In genomic region chr1:224089583-224089982, GRCh38 we compare ENCODE assay signal across 38 cellular contexts.
"Had no signal": no experiment of that assay in that cellular context is flagged by ENCODE, and none has a peak within 500 bp of the region (broad histone marks: within the 10 kb centered on the region; RNA-seq: fewer than 3 reads in every experiment).

No MANE protein-coding gene starts in this region.

- H3K4me1 ChIP-seq: ascending aorta had no signal

- H3K4me3 ChIP-seq: ascending aorta, cardiac muscle cell had no signal

- ATAC-seq: activated CD4-positive, alpha-beta T cell treated with anti-CD3 and anti-CD28 coated beads for 36 hours; activated CD4-positive, CD25-positive, alpha-beta regulatory T cell treated with anti-CD3 and anti-CD28 coated beads, Interleukin-2, amount 50 U/mL, for 24 hours; activated CD8-positive, alpha-beta memory T cell treated with anti-CD3 and anti-CD28 coated beads, Interleukin-2, amount 10 ng/mL, durations not matched to agents 7 days and 5 days; activated CD8-positive, alpha-beta T cell treated with anti-CD3 and anti-CD28 coated beads, Interleukin-2, amount 10 ng/mL, durations not matched to agents 7 days and 5 days; activated naive CD8-positive, alpha-beta T cell treated with anti-CD3 and anti-CD28 coated beads, Interleukin-2, amount 50 U/mL, for 24 hours; WTC11 had no signal

- H3K4me3 Mint-ChIP-seq: activated CD4-positive, alpha-beta memory T cell treated with anti-CD3 and anti-CD28 coated beads, Interleukin-2, amount 10 ng/mL, durations not matched to agents 7 days and 5 days; activated CD4-positive, alpha-beta T cell treated with anti-CD3 and anti-CD28 coated beads for 36 hours; activated CD4-positive, alpha-beta T cell treated with anti-CD3 and anti-CD28 coated beads, Interleukin-2, amount 10 ng/mL, durations not matched to agents 7 days and 5 days; activated CD8-positive, alpha-beta memory T cell treated with anti-CD3 and anti-CD28 coated beads, Interleukin-2, amount 10 ng/mL, durations not matched to agents 7 days and 5 days; activated CD8-positive, alpha-beta T cell treated with anti-CD3 and anti-CD28 coated beads, Interleukin-2, amount 10 ng/mL, durations not matched to agents 7 days and 5 days; activated naive CD4-positive, alpha-beta T cell treated with anti-CD3 and anti-CD28 coated beads, Interleukin-2, amount 10 ng/mL, durations not matched to agents 7 days and 5 days; activated naive CD4-positive, alpha-beta T cell treated with anti-CD3 and anti-CD28 coated beads, Interleukin-2, amount 50 U/mL, for 24 hours; activated naive CD8-positive, alpha-beta T cell; activated naive CD8-positive, alpha-beta T cell treated with anti-CD3 and anti-CD28 coated beads, Interleukin-2, amount 10 ng/mL, durations not matched to agents 7 days and 5 days; activated naive CD8-positive, alpha-beta T cell treated with anti-CD3 and anti-CD28 coated beads, Interleukin-2, amount 50 U/mL, for 24 hours; activated T-cell treated with anti-CD3 and anti-CD28 coated beads, Interleukin-2, amount 50 U/mL, for 24 hours; brain; central memory CD8-positive, alpha-beta T cell; T-helper 1 cell treated with Interleukin-12 subunit alpha and Interleukin-12 subunit beta and Interleukin-4 antibody, amounts not matched to agents 30 μg/mL and 1 μg/mL, for 36 hours; T-helper 2 cell treated with Interferon-gamma antibody and Interleukin-4, amounts not matched to agents 5 μg/mL and 100 μg/mL, for 36 hours; WTC11 had no signal

- H3K27ac Mint-ChIP-seq: activated CD4-positive, alpha-beta memory T cell treated with anti-CD3 and anti-CD28 coated beads, Interleukin-2, amount 10 ng/mL, durations not matched to agents 7 days and 5 days; activated CD4-positive, alpha-beta T cell treated with anti-CD3 and anti-CD28 coated beads for 36 hours; activated CD4-positive, alpha-beta T cell treated with anti-CD3 and anti-CD28 coated beads, Interleukin-2, amount 10 ng/mL, durations not matched to agents 7 days and 5 days; activated CD8-positive, alpha-beta memory T cell treated with anti-CD3 and anti-CD28 coated beads, Interleukin-2, amount 10 ng/mL, durations not matched to agents 7 days and 5 days; activated CD8-positive, alpha-beta T cell treated with anti-CD3 and anti-CD28 coated beads, Interleukin-2, amount 10 ng/mL, durations not matched to agents 7 days and 5 days; activated naive CD4-positive, alpha-beta T cell treated with anti-CD3 and anti-CD28 coated beads, Interleukin-2, amount 10 ng/mL, durations not matched to agents 7 days and 5 days; activated naive CD4-positive, alpha-beta T cell treated with anti-CD3 and anti-CD28 coated beads, Interleukin-2, amount 50 U/mL, for 24 hours; activated naive CD8-positive, alpha-beta T cell; activated naive CD8-positive, alpha-beta T cell treated with anti-CD3 and anti-CD28 coated beads, Interleukin-2, amount 10 ng/mL, durations not matched to agents 7 days and 5 days; activated naive CD8-positive, alpha-beta T cell treated with anti-CD3 and anti-CD28 coated beads, Interleukin-2, amount 50 U/mL, for 24 hours; activated T-cell treated with anti-CD3 and anti-CD28 coated beads, Interleukin-2, amount 50 U/mL, for 24 hours; activated T-helper 2 cell treated with anti-CD3 and anti-CD28 coated beads, Interferon-gamma antibody, Interleukin-2, Interleukin-4, amounts not matched to agents 10 μg/mL and 5 μg/mL and 100 μg/mL, durations not matched to agents 14 hours and 24 hours and 36 hours; brain; T-helper 1 cell treated with Interleukin-12 subunit alpha and Interleukin-12 subunit beta and Interleukin-4 antibody, amounts not matched to agents 30 μg/mL and 1 μg/mL, for 36 hours; T-helper 2 cell treated with Interferon-gamma antibody and Interleukin-4, amounts not matched to agents 5 μg/mL and 100 μg/mL, for 36 hours; WTC11 had no signal

- DNase-seq: activated CD4-positive, alpha-beta memory T cell treated with anti-CD3 and anti-CD28 coated beads, Interleukin-2, amount 10 ng/mL, durations not matched to agents 7 days and 5 days; activated CD4-positive, alpha-beta T cell treated with anti-CD3 and anti-CD28 coated beads for 1 hour; activated CD4-positive, alpha-beta T cell treated with anti-CD3 and anti-CD28 coated beads for 36 hours; activated CD4-positive, alpha-beta T cell treated with anti-CD3 and anti-CD28 coated beads for 48 hours; activated CD4-positive, alpha-beta T cell treated with anti-CD3 and anti-CD28 coated beads, Interleukin-2, amount 10 ng/mL, durations not matched to agents 7 days and 5 days; activated CD4-positive, alpha-beta T cell treated with anti-CD3 and anti-CD28 coated beads, Interleukin-2, amount 50 U/mL, for 48 hours; activated CD4-positive, CD25-positive, alpha-beta regulatory T cell; activated CD8-positive, alpha-beta memory T cell treated with anti-CD3 and anti-CD28 coated beads for 24 hours; activated CD8-positive, alpha-beta memory T cell treated with anti-CD3 and anti-CD28 coated beads, Interleukin-2, amount 10 ng/mL, durations not matched to agents 7 days and 5 days; activated CD8-positive, alpha-beta memory T cell treated with anti-CD3 and anti-CD28 coated beads, Interleukin-2, amount 50 U/mL, for 48 hours; activated CD8-positive, alpha-beta T cell treated with anti-CD3 and anti-CD28 coated beads, Interleukin-2, amount 10 ng/mL, durations not matched to agents 7 days and 5 days; activated effector memory CD4-positive, alpha-beta T cell treated with Interleukin-2 at 50 U/mL for 16 hours; activated gamma-delta T cell; activated naive CD4-positive, alpha-beta T cell treated with anti-CD3 and anti-CD28 coated beads, Interleukin-2, amount 10 ng/mL, durations not matched to agents 7 days and 5 days; activated naive CD4-positive, alpha-beta T cell treated with Interleukin-2 at 50 U/mL for 16 hours; activated naive CD8-positive, alpha-beta T cell treated with anti-CD3 and anti-CD28 coated beads, Interleukin-2, amount 10 ng/mL, durations not matched to agents 7 days and 5 days; activated naive CD8-positive, alpha-beta T cell treated with anti-CD3 and anti-CD28 coated beads, Interleukin-2, amount 50 U/mL, for 24 hours; activated T-cell treated with anti-CD3 and anti-CD28 coated beads, Interleukin-2, amount 50 U/mL, for 24 hours; activated T-cell treated with anti-CD3 and anti-CD28 coated beads, Interleukin-2, amount 50 U/mL, for 48 hours; amygdala; anterior cingulate cortex; caudate nucleus; cerebellar nuclear complex; T-helper 1 cell; T-helper 2 cell; T-helper 9 cell; WERI-Rb-1 had no signal

- H3K36me3 ChIP-seq: ascending aorta, cardiac muscle cell, WERI-Rb-1 had no signal

- H3K9me3 ChIP-seq: ascending aorta had no signal

- H3K4me1 Mint-ChIP-seq: activated CD4-positive, alpha-beta memory T cell treated with anti-CD3 and anti-CD28 coated beads, Interleukin-2, amount 10 ng/mL, durations not matched to agents 7 days and 5 days; activated CD4-positive, alpha-beta T cell treated with anti-CD3 and anti-CD28 coated beads for 36 hours; activated CD4-positive, alpha-beta T cell treated with anti-CD3 and anti-CD28 coated beads, Interleukin-2, amount 10 ng/mL, durations not matched to agents 7 days and 5 days; activated CD8-positive, alpha-beta memory T cell treated with anti-CD3 and anti-CD28 coated beads, Interleukin-2, amount 10 ng/mL, durations not matched to agents 7 days and 5 days; activated naive CD4-positive, alpha-beta T cell treated with anti-CD3 and anti-CD28 coated beads, Interleukin-2, amount 10 ng/mL, durations not matched to agents 7 days and 5 days; activated naive CD4-positive, alpha-beta T cell treated with anti-CD3 and anti-CD28 coated beads, Interleukin-2, amount 50 U/mL, for 24 hours; activated naive CD8-positive, alpha-beta T cell treated with anti-CD3 and anti-CD28 coated beads, Interleukin-2, amount 10 ng/mL, durations not matched to agents 7 days and 5 days; activated naive CD8-positive, alpha-beta T cell treated with anti-CD3 and anti-CD28 coated beads, Interleukin-2, amount 50 U/mL, for 24 hours; brain; central memory CD8-positive, alpha-beta T cell had no signal

- H3K36me3 Mint-ChIP-seq: activated CD8-positive, alpha-beta memory T cell treated with anti-CD3 and anti-CD28 coated beads, Interleukin-2, amount 10 ng/mL, durations not matched to agents 7 days and 5 days; activated naive CD4-positive, alpha-beta T cell treated with anti-CD3 and anti-CD28 coated beads, Interleukin-2, amount 10 ng/mL, durations not matched to agents 7 days and 5 days; activated naive CD4-positive, alpha-beta T cell treated with anti-CD3 and anti-CD28 coated beads, Interleukin-2, amount 50 U/mL, for 24 hours; activated naive CD8-positive, alpha-beta T cell treated with anti-CD3 and anti-CD28 coated beads, Interleukin-2, amount 10 ng/mL, durations not matched to agents 7 days and 5 days; brain; WTC11 had no signal

- H3K9me3 Mint-ChIP-seq: activated CD4-positive, alpha-beta memory T cell treated with anti-CD3 and anti-CD28 coated beads, Interleukin-2, amount 10 ng/mL, durations not matched to agents 7 days and 5 days; activated CD4-positive, alpha-beta T cell treated with anti-CD3 and anti-CD28 coated beads, Interleukin-2, amount 10 ng/mL, durations not matched to agents 7 days and 5 days; activated naive CD4-positive, alpha-beta T cell treated with anti-CD3 and anti-CD28 coated beads, Interleukin-2, amount 10 ng/mL, durations not matched to agents 7 days and 5 days; activated naive CD4-positive, alpha-beta T cell treated with anti-CD3 and anti-CD28 coated beads, Interleukin-2, amount 50 U/mL, for 24 hours; activated naive CD8-positive, alpha-beta T cell treated with anti-CD3 and anti-CD28 coated beads, Interleukin-2, amount 10 ng/mL, durations not matched to agents 7 days and 5 days; activated naive CD8-positive, alpha-beta T cell treated with anti-CD3 and anti-CD28 coated beads, Interleukin-2, amount 50 U/mL, for 24 hours; activated T-cell treated with anti-CD3 and anti-CD28 coated beads, Interleukin-2, amount 50 U/mL, for 24 hours; activated T-helper 2 cell treated with anti-CD3 and anti-CD28 coated beads, Interferon-gamma antibody, Interleukin-2, Interleukin-4, amounts not matched to agents 10 μg/mL and 5 μg/mL and 100 μg/mL, durations not matched to agents 14 hours and 24 hours and 36 hours; brain; central memory CD8-positive, alpha-beta T cell; T-helper 1 cell treated with Interleukin-12 subunit alpha and Interleukin-12 subunit beta and Interleukin-4 antibody, amounts not matched to agents 30 μg/mL and 1 μg/mL, for 36 hours; T-helper 2 cell treated with Interferon-gamma antibody and Interleukin-4, amounts not matched to agents 5 μg/mL and 100 μg/mL, for 36 hours had no signal
